In the genomic region with DNA sequence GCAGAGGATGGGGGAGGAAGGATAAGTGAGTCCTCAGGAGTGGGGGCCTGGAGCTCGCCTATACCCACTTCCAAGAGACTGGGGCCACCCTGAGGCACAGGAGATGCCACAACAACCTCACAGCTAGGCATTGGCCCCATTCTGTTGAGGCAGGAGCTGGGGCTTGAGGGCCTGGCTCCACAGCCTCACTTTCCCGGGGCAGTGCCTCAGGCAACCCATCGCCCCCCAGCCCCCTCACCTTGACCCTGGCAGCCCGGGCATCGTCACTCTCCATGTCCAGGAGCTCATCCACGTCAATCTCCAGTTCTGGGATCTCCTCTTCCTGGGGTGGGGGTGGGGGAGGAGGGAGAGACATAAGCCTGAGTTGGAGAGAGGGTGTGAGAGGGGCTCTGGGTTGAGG, we compare ENCODE assay signal across 8 cellular contexts. TPM values are rescaled to one million over a fixed set of nuclear protein-coding genes. Genes with fewer than 3 reads are reported as not detected.
DNase-seq lines count a peak whose midpoint lies in the region; ATAC-seq and TF ChIP-seq lines count a peak whose summit lies in the region.

No MANE protein-coding gene starts in this region.

- no peak for ATAC-seq in CD4-positive, CD25-positive, alpha-beta regulatory T cell (ENCODE audit: low read depth in 2 of 2)
- ATAC-seq in effector memory CD8-positive, alpha-beta T cell (replicated peaks): no peak
- no peak for ATAC-seq in GM21447 (IDR thresholded peaks at IDR 0.05; ENCODE audit: unreplicated experiment)

- H3K9ac ChIP-seq in NT2/D1 (ENCODE audit: insufficient read length, low read depth) (peak overlapping the region; percentile 65), neural progenitor cell (no peak overlapping the region)

- TF ChIP-seq CTCF in neural progenitor cell (IDR thresholded peaks at IDR 0.05): no peak

- H3K4me1 ChIP-seq in CD4-positive, CD25-positive, alpha-beta regulatory T cell (ENCODE audit: control insufficient read depth, insufficient read depth, low read length, poor library complexity, severe bottlenecking): peaks cover 55% of the 10 kb centered on the region
- H3K4me1 ChIP-seq in NT2/D1 (ENCODE audit: insufficient read depth, insufficient read length) (peaks cover 40% of the 10 kb centered on the region), neural progenitor cell (peaks cover 27% of the 10 kb centered on the region)

- peaks cover 46% of the 10 kb centered on the region for H3F3A ChIP-seq in neural progenitor cell (ENCODE audit: low read depth)

- H3K27me3 ChIP-seq in CD4-positive, CD25-positive, alpha-beta regulatory T cell (ENCODE audit: control insufficient read depth, insufficient read depth, low read length): no peaks in the 10 kb centered on the region
- H3K27me3 ChIP-seq in NT2/D1 (ENCODE audit: insufficient read depth, insufficient read length) (no peaks in the 10 kb centered on the region), neural progenitor cell (peaks cover 6% of the 10 kb centered on the region)

- H3K27ac Mint-ChIP-seq in CD4-positive, CD25-positive, alpha-beta regulatory T cell: peak overlapping the region in 2 of 3 donors; percentile 5 to 85
- peak overlapping the region; percentile 90 to 96 for H3K27ac Mint-ChIP-seq in effector memory CD8-positive, alpha-beta T cell
- H3K27ac Mint-ChIP-seq in neural progenitor cell: no peak overlapping the region

- peak overlapping the region; percentile 83 to 91 (median 86) for H3K4me3 Mint-ChIP-seq in CD4-positive, CD25-positive, alpha-beta regulatory T cell
- H3K4me3 Mint-ChIP-seq in effector memory CD8-positive, alpha-beta T cell: peak overlapping the region; percentile 87
- peak overlapping the region; percentile 89 for H3K4me3 Mint-ChIP-seq in neural progenitor cell

- H3K27me3 Mint-ChIP-seq in CD4-positive, CD25-positive, alpha-beta regulatory T cell: no peaks in the 10 kb centered on the region
- no peaks in the 10 kb centered on the region for H3K27me3 Mint-ChIP-seq in effector memory CD8-positive, alpha-beta T cell
- H3K27me3 Mint-ChIP-seq in neural progenitor cell (ENCODE audit: insufficient read depth, low read depth): peaks cover 9% of the 10 kb centered on the region

- H3K36me3 ChIP-seq in CD4-positive, CD25-positive, alpha-beta regulatory T cell (ENCODE audit: control insufficient read depth, insufficient read depth, low read length): peaks cover 4% of the 10 kb centered on the region
- H3K36me3 ChIP-seq in NT2/D1 (ENCODE audit: insufficient read depth, insufficient read length, low read length) (peaks cover 34% of the 10 kb centered on the region), neural progenitor cell (no peaks in the 10 kb centered on the region)

- H3K79me2 ChIP-seq in neural progenitor cell (ENCODE audit: low read depth): peaks cover 25% of the 10 kb centered on the region

- peaks cover 0 to 53% (median 26%) of the 10 kb centered on the region in 4 donors for H3K4me1 Mint-ChIP-seq in CD4-positive, CD25-positive, alpha-beta regulatory T cell
- H3K4me1 Mint-ChIP-seq in effector memory CD8-positive, alpha-beta T cell (ENCODE audit: low read depth in 2 of 2): peaks cover 35 to 37% of the 10 kb centered on the region in 2 donors
- H3K4me1 Mint-ChIP-seq in neural progenitor cell: peaks cover 44% of the 10 kb centered on the region

- no peak overlapping the region for H3K4me3 ChIP-seq in CD4-positive, CD25-positive, alpha-beta regulatory T cell (ENCODE audit: low read depth, low read length)
- peak overlapping the region; percentile 88 for H3K4me3 ChIP-seq in NT2/D1 (ENCODE audit: insufficient read length, low read depth)
- peak overlapping the region; percentile 65 for H3K4me3 ChIP-seq in neural progenitor cell

- H3K9me3 ChIP-seq in CD4-positive, CD25-positive, alpha-beta regulatory T cell (ENCODE audit: control insufficient read depth in 2 of 2, low read length in 2 of 2): no peaks in the 10 kb centered on the region
- H3K9me3 ChIP-seq in NT2/D1 (ENCODE audit: insufficient read depth, low read length) (no peaks in the 10 kb centered on the region), neural progenitor cell (ENCODE audit: low read depth) (no peaks in the 10 kb centered on the region)

- no peak for DNase-seq in CD4-positive, CD25-positive, alpha-beta regulatory T cell
- no peak for DNase-seq in NT2/D1 (ENCODE audit: low read depth, low spot score)
- no peak for DNase-seq in effector memory CD8-positive, alpha-beta T cell
- DNase-seq in neural progenitor cell (ENCODE audit: low spot score): no peak
- DNase-seq in NAMALWA (ENCODE audit: low spot score): no peak
- DNase-seq in NCI-H1436 treated with DMSO at 0.1 percent for 48 hours (lab: John Stamatoyannopoulos, UW): no peak
- no peak for DNase-seq in SW 1271 (lab: John Stamatoyannopoulos, UW)

- no peaks in the 10 kb centered on the region for H3K36me3 Mint-ChIP-seq in CD4-positive, CD25-positive, alpha-beta regulatory T cell
- H3K36me3 Mint-ChIP-seq in effector memory CD8-positive, alpha-beta T cell (ENCODE audit: insufficient read depth): peaks cover 27% of the 10 kb centered on the region
- H3K36me3 Mint-ChIP-seq in neural progenitor cell: peaks cover 2% of the 10 kb centered on the region

- H2AFZ ChIP-seq in neural progenitor cell (replicated peaks): no peak overlapping the region

- H3K27ac ChIP-seq in CD4-positive, CD25-positive, alpha-beta regulatory T cell (ENCODE audit: insufficient read depth, low read length, poor library complexity, severe bottlenecking): peak overlapping the region; percentile 55
- H3K27ac ChIP-seq in neural progenitor cell: no peak overlapping the region

- peaks cover 0 to 2% (median 0%) of the 10 kb centered on the region in 7 donors for H3K9me3 Mint-ChIP-seq in CD4-positive, CD25-positive, alpha-beta regulatory T cell
- no peaks in the 10 kb centered on the region for H3K9me3 Mint-ChIP-seq in effector memory CD8-positive, alpha-beta T cell
- no peaks in the 10 kb centered on the region for H3K9me3 Mint-ChIP-seq in neural progenitor cell

- H4K20me1 ChIP-seq in neural progenitor cell (ENCODE audit: low read depth): peaks cover 22% of the 10 kb centered on the region

- peak overlapping the region; percentile 82 for H3K4me2 ChIP-seq in neural progenitor cell

RNA-seq across cellular contexts. Expression of gene PPP1R14B, which starts 1.8 kb away (rescaled TPM):
- total RNA-seq in CD4-positive, CD25-positive, alpha-beta regulatory T cell: 22.4 TPM
- 10 to 100 TPM; 23.0 to 37.6 (median 29.4) TPM for polyA plus RNA-seq in CD4-positive, CD25-positive, alpha-beta regulatory T cell
- 107 and 167 TPM in 2 replicates for total RNA-seq in neural progenitor cell (ENCODE audit: low replicate concordance)

RNA-seq across cellular contexts. Expression of gene FKBP2, which starts 4.1 kb away (rescaled TPM):
- total RNA-seq in CD4-positive, CD25-positive, alpha-beta regulatory T cell: 21.1 TPM
- polyA plus RNA-seq in CD4-positive, CD25-positive, alpha-beta regulatory T cell: 10 to 100 TPM; 36.8 to 47.8 (median 43.2) TPM
- 5.3 and 25.1 TPM in 2 replicates for total RNA-seq in neural progenitor cell (ENCODE audit: low replicate concordance)

RNA-seq across cellular contexts. Expression of gene PLCB3, which starts 6.4 kb away (rescaled TPM):
- total RNA-seq in CD4-positive, CD25-positive, alpha-beta regulatory T cell: 3.6 TPM
- polyA plus RNA-seq in CD4-positive, CD25-positive, alpha-beta regulatory T cell: under 1 TPM; 0.10 to 0.40 (median 0.25) TPM
- 15.6 and 43.4 TPM in 2 replicates for total RNA-seq in neural progenitor cell (ENCODE audit: low replicate concordance)

RNA-seq across cellular contexts. Expression of gene VEGFB, which starts 10.6 kb away (rescaled TPM):
- total RNA-seq in CD4-positive, CD25-positive, alpha-beta regulatory T cell: 19.6 TPM
- polyA plus RNA-seq in CD4-positive, CD25-positive, alpha-beta regulatory T cell: 1 to 10 TPM; 6.5 to 8.6 (median 8.0) TPM
- total RNA-seq in neural progenitor cell (ENCODE audit: low replicate concordance): 2.3 and 6.8 TPM in 2 replicates

RNA-seq across cellular contexts. Expression of gene DNAJC4, which starts 14.6 kb away (rescaled TPM):
- 41.9 TPM for total RNA-seq in CD4-positive, CD25-positive, alpha-beta regulatory T cell
- polyA plus RNA-seq in CD4-positive, CD25-positive, alpha-beta regulatory T cell: 10 to 100 TPM; 18.1 to 22.8 (median 20.4) TPM
- 3.9 and 18.1 TPM in 2 replicates for total RNA-seq in neural progenitor cell (ENCODE audit: low replicate concordance)
